In genomic region chr16:2468725-2469398, GRCh38 we compare ENCODE assay signal across 8 cellular contexts. TPM values are rescaled to one million over a fixed set of nuclear protein-coding genes. Genes with fewer than 3 reads are reported as not detected.
DNase-seq lines count a peak whose midpoint lies in the region; ATAC-seq and TF ChIP-seq lines count a peak whose summit lies in the region.

No MANE protein-coding gene starts in this region.

- peak overlapping the region; percentile 49 for H3K4me3 ChIP-seq in NT2/D1 (ENCODE audit: insufficient read length, low read depth)
- peak overlapping the region in 3 of 4 donors; percentile 55 to 59 (median 57) for H3K4me3 ChIP-seq in stomach

- H3K9ac ChIP-seq in NT2/D1 (ENCODE audit: insufficient read length, low read depth): peak overlapping the region; percentile 95

- no peak for TF ChIP-seq POLR2A in stomach (IDR thresholded peaks at IDR 0.05)

- peaks cover 15% of the 10 kb centered on the region for H3K4me1 Mint-ChIP-seq in Calu3 (ENCODE audit: low read depth, unreplicated experiment)
- H3K4me1 Mint-ChIP-seq in activated CD4-positive, alpha-beta T cell treated with anti-CD3 and anti-CD28 coated beads, Interleukin-2, amount 10 ng/mL, durations not matched to agents 7 days and 5 days: peaks cover 11% of the 10 kb centered on the region

- in situ Hi-C loops in ACHN (cut with HindIII; ENCODE audit: low pct_ligation_motif_present, low pct_unique_long_range_greater_than_20kb, low sequenced_read_pairs): loop anchor here (25.0 kb wide), 1 partner anchor 307 kb away; the partner anchor contains the start of gene TRAF7

- H3K36me3 ChIP-seq in NT2/D1 (ENCODE audit: insufficient read depth, insufficient read length, low read length): peaks cover 19% of the 10 kb centered on the region
- no peaks in the 10 kb centered on the region for H3K36me3 ChIP-seq in stomach

- DNase-seq in Calu3: no peak
- DNase-seq in NT2/D1 (ENCODE audit: low read depth, low spot score): no peak
- peak; percentile 92 for DNase-seq in germinal center (ENCODE audit: low spot score)
- DNase-seq in stomach: no peak
- DNase-seq in AG08395 (ENCODE audit: low spot score): no peak
- DNase-seq in activated CD4-positive, alpha-beta T cell treated with anti-CD3 and anti-CD28 coated beads, Interleukin-2, amount 10 ng/mL, durations not matched to agents 7 days and 5 days: no peak
- no peak for DNase-seq in ACHN

- peaks cover 44% of the 10 kb centered on the region for H3K27me3 Mint-ChIP-seq in Calu3 (ENCODE audit: unreplicated experiment)
- H3K27me3 Mint-ChIP-seq in activated CD4-positive, alpha-beta T cell treated with anti-CD3 and anti-CD28 coated beads, Interleukin-2, amount 10 ng/mL, durations not matched to agents 7 days and 5 days: peaks cover 42% of the 10 kb centered on the region

- no peaks in the 10 kb centered on the region for H3K9me3 Mint-ChIP-seq in Calu3 (ENCODE audit: low read depth, unreplicated experiment)
- H3K9me3 Mint-ChIP-seq in activated CD4-positive, alpha-beta T cell treated with anti-CD3 and anti-CD28 coated beads, Interleukin-2, amount 10 ng/mL, durations not matched to agents 7 days and 5 days: no peaks in the 10 kb centered on the region

- H3K9me3 ChIP-seq in NT2/D1 (ENCODE audit: insufficient read depth, low read length) (no peaks in the 10 kb centered on the region), stomach (no peaks in the 10 kb centered on the region)

- TF ChIP-seq EP300 in stomach (IDR thresholded peaks at IDR 0.05): no peak

- H3K4me1 ChIP-seq in NT2/D1 (ENCODE audit: insufficient read depth, insufficient read length): peaks cover 52% of the 10 kb centered on the region
- H3K4me1 ChIP-seq in stomach: peaks cover 37 to 53% (median 51%) of the 10 kb centered on the region in 4 donors

- peaks cover 40% of the 10 kb centered on the region for H3K36me3 Mint-ChIP-seq in Calu3 (ENCODE audit: insufficient read depth, unreplicated experiment)
- H3K36me3 Mint-ChIP-seq in activated CD4-positive, alpha-beta T cell treated with anti-CD3 and anti-CD28 coated beads, Interleukin-2, amount 10 ng/mL, durations not matched to agents 7 days and 5 days (ENCODE audit: low read depth): no peaks in the 10 kb centered on the region

- POLR2A ChIA-PET in activated CD4-positive, alpha-beta T cell treated with anti-CD3 and anti-CD28 coated beads, Interleukin-2, amount 10 ng/mL, durations not matched to agents 7 days and 5 days (lab: Charles Lee): no interaction called here

- H3K27me3 ChIP-seq in NT2/D1 (ENCODE audit: insufficient read depth, insufficient read length) (peaks cover 18% of the 10 kb centered on the region), stomach (peaks cover 19 to 73% (median 62%) of the 10 kb centered on the region in 3 donors)

- no peak for TF ChIP-seq CTCF in Calu3 (IDR thresholded peaks at IDR 0.05; ENCODE audit: unreplicated experiment)
- TF ChIP-seq CTCF in stomach (IDR thresholded peaks at IDR 0.05): no peak

- intact Hi-C loops in Calu3 (cut with micrococcal nuclease; ENCODE audit: unreplicated experiment) (no loop called here), stomach (cut with DNase I; ENCODE audit: low total_unique reads) (no loop called here)

- no TSS peak for BruUV-seq in Calu3 (replicated peaks; lab: Mats Ljungman, UMichigan)

- CTCF ChIA-PET in Calu3 (lab: Charles Lee): interaction anchor here (0.6 to 1.0 kb wide), 3 partner anchors 9 to 220 kb away, joined by 3 to 6 read pairs (median 4); partner anchors contain the start of gene TEDC2
- CTCF ChIA-PET in activated CD4-positive, alpha-beta T cell treated with anti-CD3 and anti-CD28 coated beads, Interleukin-2, amount 10 ng/mL, durations not matched to agents 7 days and 5 days (lab: Charles Lee): interaction anchor here (0.9 to 1.6 kb wide), 6 partner anchors 7 to 129 kb away, joined by 3 to 5 read pairs (median 3); partner anchors contain the start of genes ABCA3 and CCNF

- WGBS in stomach, 5 donors: 12 to 23% (median 16%) methylated on average over 11 to 14 of the region's 14 CpGs

- no peak overlapping the region for H3K27ac Mint-ChIP-seq in Calu3 (ENCODE audit: unreplicated experiment)
- no peak overlapping the region for H3K27ac Mint-ChIP-seq in activated CD4-positive, alpha-beta T cell treated with anti-CD3 and anti-CD28 coated beads, Interleukin-2, amount 10 ng/mL, durations not matched to agents 7 days and 5 days

- H3K4me3 Mint-ChIP-seq in Calu3 (ENCODE audit: low read depth, unreplicated experiment): peak overlapping the region; percentile 74
- no peak overlapping the region for H3K4me3 Mint-ChIP-seq in activated CD4-positive, alpha-beta T cell treated with anti-CD3 and anti-CD28 coated beads, Interleukin-2, amount 10 ng/mL, durations not matched to agents 7 days and 5 days

- ATAC-seq in HG03108 (IDR thresholded peaks at IDR 0.05; ENCODE audit: unreplicated experiment): peak; percentile 40

- no peak overlapping the region for H3K27ac ChIP-seq in stomach

RNA-seq across cellular contexts. Expression of gene NTN3, which starts 2.2 kb away (rescaled TPM):
- total RNA-seq in Calu3 (2022): not detected in 2 replicates
- 1 to 10 TPM in 1 of 5 donors, not detected in 4; 1.8 TPM for total RNA-seq in stomach
- polyA plus RNA-seq in stomach: not detected
- total RNA-seq in activated CD4-positive, alpha-beta T cell treated with anti-CD3 and anti-CD28 coated beads, Interleukin-2, amount 10 ng/mL, durations not matched to agents 7 days and 5 days: not detected

RNA-seq across cellular contexts. Expression of gene TBC1D24, which starts 6.1 kb away (rescaled TPM):
- total RNA-seq in Calu3 (2022): 31.3 and 33.3 TPM in 2 replicates
- total RNA-seq in stomach: 10 to 100 TPM in 4 of 5 donors, 1 to 10 TPM in 1; 5.0 to 35.6 (median 18.7) TPM
- 1 to 10 TPM; 3.2 to 4.2 (median 3.4) TPM for polyA plus RNA-seq in stomach
- 1 to 10 TPM; 8.1 TPM for total RNA-seq in activated CD4-positive, alpha-beta T cell treated with anti-CD3 and anti-CD28 coated beads, Interleukin-2, amount 10 ng/mL, durations not matched to agents 7 days and 5 days

RNA-seq across cellular contexts. Expression of gene TEDC2, which starts 9.0 kb away (rescaled TPM):
- total RNA-seq in Calu3 (2022) (28.2 and 30.5 TPM in 2 replicates), stomach (1 to 10 TPM in 3 of 5 donors, not detected in 2; 1.3 to 3.8 (median 3.6) TPM)
- 1 to 10 TPM in 2 of 3 donors, not detected in 1; 1.5 to 2.7 TPM for polyA plus RNA-seq in stomach
- total RNA-seq in activated CD4-positive, alpha-beta T cell treated with anti-CD3 and anti-CD28 coated beads, Interleukin-2, amount 10 ng/mL, durations not matched to agents 7 days and 5 days: 10 to 100 TPM; 15.5 to 21.4 TPM

RNA-seq across cellular contexts. Expression of gene CCNF, which starts 39.6 kb away (rescaled TPM):
- 47.9 and 54.5 TPM in 2 replicates for total RNA-seq in Calu3 (2022)
- 1 to 10 TPM; 1.3 to 7.8 (median 5.2) TPM for total RNA-seq in stomach
- 1 to 10 TPM in 2 of 3 donors, under 1 TPM in 1; 0.46 to 3.6 (median 1.9) TPM for polyA plus RNA-seq in stomach
- total RNA-seq in activated CD4-positive, alpha-beta T cell treated with anti-CD3 and anti-CD28 coated beads, Interleukin-2, amount 10 ng/mL, durations not matched to agents 7 days and 5 days: 100 to 1,000 TPM in 1 of 2 experiments, 10 to 100 TPM in 1; 99.3 to 101 TPM

RNA-seq across cellular contexts. Expression of gene ATP6V0C, which starts 44.9 kb away (rescaled TPM):
- 260 and 262 TPM in 2 replicates for total RNA-seq in Calu3 (2022)
- 100 to 1,000 TPM in 2 of 5 donors, 10 to 100 TPM in 2, 1 to 10 TPM in 1; 8.1 to 169 (median 68.3) TPM for total RNA-seq in stomach
- polyA plus RNA-seq in stomach: 100 to 1,000 TPM in 1 of 3 donors, 10 to 100 TPM in 2; 49.8 to 113 (median 82.3) TPM
- total RNA-seq in activated CD4-positive, alpha-beta T cell treated with anti-CD3 and anti-CD28 coated beads, Interleukin-2, amount 10 ng/mL, durations not matched to agents 7 days and 5 days: 100 to 1,000 TPM; 103 to 111 TPM
